In the genomic region with DNA sequence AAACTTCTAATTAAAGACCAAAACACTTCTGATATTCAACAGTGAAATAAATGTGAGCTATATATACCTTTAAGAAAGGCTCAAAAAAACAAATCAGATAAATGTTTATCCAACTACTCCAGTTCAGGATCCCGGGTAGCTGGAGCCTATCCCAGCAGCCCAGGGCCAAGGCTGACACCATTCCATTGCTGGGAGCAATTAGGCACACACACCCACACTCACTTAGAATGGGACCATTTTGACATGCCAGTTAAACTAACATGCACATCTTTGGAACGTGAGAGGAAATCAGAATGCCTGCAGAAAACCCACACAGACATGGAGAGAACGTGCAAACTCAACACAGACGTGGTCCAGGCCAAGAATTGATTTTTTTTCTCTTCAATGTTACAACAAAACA, we compare ENCODE assay signal across 23 cellular contexts. TPM values are rescaled to one million over a fixed set of nuclear protein-coding genes. Genes with fewer than 3 reads are reported as not detected.
A peak's percentile ranks its signal among the peaks of the same experiment; 100 is the strongest.
DNase-seq lines count a peak whose midpoint lies in the region; TF ChIP-seq lines count a peak whose summit lies in the region.
"Had no signal": no experiment of that assay in that cellular context is flagged by ENCODE, and none has a peak within 500 bp of the region (broad histone marks: within the 10 kb centered on the region; RNA-seq: fewer than 3 reads in every experiment).

No MANE protein-coding gene starts in this region.

- no peaks in the 10 kb centered on the region for H3K36me3 ChIP-seq in SJCRH30
- H3K36me3 ChIP-seq: neural progenitor cell, tibial artery, WERI-Rb-1 had no signal

- DNase-seq in AG20443 (ENCODE audit: low spot score) (peak; percentile 60), HFF-Myc (ENCODE audit: extremely low read depth, low read depth) (peak; percentile 59), dedifferentiated amniotic fluid mesenchymal stem cell (ENCODE audit: extremely low spot score) (peak; percentile 32), medulla oblongata (ENCODE audit: extremely low spot score) (peak; percentile 12), SJCRH30 (no peak), NCI-H345 (lab: John Stamatoyannopoulos, UW) (no peak), inferior parietal cortex (ENCODE audit: extremely low spot score) (no peak)
- DNase-seq in stimulated activated CD4-positive, alpha-beta T cell treated with anti-CD3 and anti-CD28 coated beads, Interleukin-4, amount 100 ng/mL, for 4 hours: no peak
- DNase-seq: activated CD4-positive, alpha-beta T cell treated with anti-CD3 and anti-CD28 coated beads, Interleukin-2, amount 10 ng/mL, durations not matched to agents 7 days and 5 days; cortex of kidney; foreskin keratinocyte; NCI-H1436; NCI-H524 treated with DMSO at 0.1 percent for 48 hours; SK-N-SH; stimulated activated CD4-positive, alpha-beta T cell treated with anti-CD3 and anti-CD28 coated beads, Interleukin-2, amount 100 ng/mL, for 48 hours; stimulated activated naive CD4-positive, alpha-beta T cell; tibial artery; WERI-Rb-1 had no signal

- no peak overlapping the region for H3K27ac ChIP-seq in SJCRH30
- H3K27ac ChIP-seq: foreskin keratinocyte, neural progenitor cell, tibial artery, WERI-Rb-1 had no signal

- H3K27me3 ChIP-seq in SJCRH30: no peaks in the 10 kb centered on the region
- H3K27me3 ChIP-seq: foreskin keratinocyte, neural progenitor cell, tibial artery had no signal

- TF ChIP-seq CTCF in HFF-Myc (IDR thresholded peaks at IDR 0.05; ENCODE audit: low read depth, low read length, missing control alignments): no peak

- H3K4me1 ChIP-seq in SJCRH30: no peaks in the 10 kb centered on the region
- H3K4me1 ChIP-seq: foreskin keratinocyte, neural progenitor cell had no signal

- no peak overlapping the region for H3K4me3 ChIP-seq in HFF-Myc (replicated peaks; ENCODE audit: low read depth, low read length)
- no peak overlapping the region for H3K4me3 ChIP-seq in SJCRH30
- H3K4me3 ChIP-seq: lung, neural progenitor cell, smooth muscle cell, tibial artery had no signal

- 0 out of 2 replicates have a peak, but pooled peaks cover 3% of the 10 kb centered on the region for H3K9me3 ChIP-seq in SJCRH30 (replicated peaks)
- H3K9me3 ChIP-seq: SK-N-SH, tibial artery had no signal

RNA-seq across cellular contexts. Expression of a gene that starts 30.0 kb away (rescaled TPM):
- total RNA-seq in SJCRH30 (2014; rRNA removed; shearing (Covaris generic)): 4.1 and 4.4 TPM in 2 replicates
- total RNA-seq: activated T-helper 17 cell treated with anti-CD3 and anti-CD28 coated beads, Interleukin-2, amount 50 U/mL, for 72 hours; T-helper 2 cell treated with Interferon-gamma antibody and Interleukin-4, amounts not matched to agents 100 ng/mL and 5 ng/mL, for 36 hours had no signal

Comparison
In these comparisons a context has a peak if more than half of its experiments do, and no peak if none do; other contexts are left out.
1. DNase-seq: peak in AG20443 (single experiment), HFF-Myc (single experiment), dedifferentiated amniotic fluid mesenchymal stem cell (single experiment) and medulla oblongata (single experiment); none in SJCRH30 (0 of 2), NCI-H345 (single experiment), stimulated activated CD4-positive, alpha-beta T cell treated with anti-CD3 and anti-CD28 coated beads, Interleukin-4, amount 100 ng/mL, for 4 hours (0 of 2) and inferior parietal cortex (single experiment).